Comparison of ENCODE assay signal across 2 cellular contexts in genomic region chr4:48554606-48555005, GRCh38.
TF ChIP-seq lines count a peak whose summit lies in the region.

No MANE protein-coding gene starts in this region.

TF ChIP-seq in GM23338, 12 proteins besides CTCF, POLR2A, EP300 and RAD21:
- TF ChIP-seq NANOG (IDR thresholded peaks at IDR 0.05; ENCODE audit: borderline replicate concordance), result no peak
- TF ChIP-seq EZH2phosphoT487 (IDR thresholded peaks at IDR 0.05; ENCODE audit: unreplicated experiment), result no peak
- TF ChIP-seq ZNF462 (CRISPR knock-in tag; IDR thresholded peaks at IDR 0.05), result no peak
- no peak for TF ChIP-seq CREB1 (CRISPR knock-in tag; IDR thresholded peaks at IDR 0.05; ENCODE audit: low read depth)

TF ChIP-seq in H1, 55 proteins besides CTCF, POLR2A, EP300 and RAD21:
- TF ChIP-seq TEAD4 (IDR thresholded peaks at IDR 0.05; ENCODE audit: low read depth, low read length), result 0 out of 2 replicates have a peak, but pooled peaks have one; percentile 8
- TF ChIP-seq JUN (IDR thresholded peaks at IDR 0.05; ENCODE audit: low read depth, low read length), result no peak
- TF ChIP-seq CBX5 (IDR thresholded peaks at IDR 0.05; ENCODE audit: low read depth, low read length), result no peak
- TF ChIP-seq RXRA (IDR thresholded peaks at IDR 0.05; ENCODE audit: insufficient read depth, low read depth, low read length), result no peak
- TF ChIP-seq ZNF274 (IDR thresholded peaks at IDR 0.05; ENCODE audit: borderline replicate concordance, extremely low read depth, low read length), result no peak
- no peak for TF ChIP-seq SRF (IDR thresholded peaks at IDR 0.05; ENCODE audit: low read depth, low read length)
TF ChIP-seq in H1: peak in this region for 1.
